ENCODE assay signal across 8 cellular contexts in genomic region chr3:125886006-125886405, GRCh38.
A peak's percentile ranks its signal among the peaks of the same experiment; 100 is the strongest.
DNase-seq lines count a peak whose midpoint lies in the region; TF ChIP-seq lines count a peak whose summit lies in the region.
"Not testable (repeated sequence)": the region's sequence is repeated elsewhere in the genome, so short reads cannot be mapped to it uniquely, and the experiment has no call there.

No MANE protein-coding gene starts in this region.

- not testable (repeated sequence) for H3K27me3 ChIP-seq in osteoblast (ENCODE audit: insufficient read depth, low read length); tibial artery

- H3K4me3 ChIP-seq in osteoblast (ENCODE audit: insufficient read depth, low read length); tibial artery: not testable (repeated sequence)

- not testable (repeated sequence) for H3K79me2 ChIP-seq in osteoblast (ENCODE audit: insufficient read depth, low read length)

- not testable (repeated sequence) for H3K4me1 ChIP-seq in osteoblast (ENCODE audit: insufficient read depth, low read length)
- H3K4me1 ChIP-seq in tibial artery, result peaks cover 0 to 11% (median 5%) of the 10 kb centered on the region in 4 donors

- H3K4me2 ChIP-seq in osteoblast (ENCODE audit: insufficient read depth, low read length), result not testable (repeated sequence)

- H3K27ac ChIP-seq in osteoblast (ENCODE audit: low read depth, low read length), result not testable (repeated sequence)
- H3K27ac ChIP-seq in tibial artery, result peak overlapping the region in 1 of 2 donors; percentile 25

- DNase-seq in DMS 273 (lab: John Stamatoyannopoulos, UW; ENCODE audit: unreplicated experiment) (peak; percentile 97), LoVo (ENCODE audit: low spot score) (peak; percentile 38), NCI-H2171 treated with DMSO at 0.1 percent for 48 hours (lab: John Stamatoyannopoulos, UW) (peak; percentile 96), SHP77 treated with DMSO at 0.1 percent for 48 hours (lab: John Stamatoyannopoulos, UW) (peak; percentile 84), epidermal melanocyte (ENCODE audit: insufficient read length, low spot score) (peak; percentile 10), hippocampal formation (lab: John Stamatoyannopoulos, UW) (peak; percentile 13 to 44), osteoblast (ENCODE audit: insufficient read length, low spot score, missing footprints) (peak; percentile 32), tibial artery (peak; percentile 51 to 80)

- H2AFZ ChIP-seq in osteoblast (ENCODE audit: low read length), result not testable (repeated sequence)

- H4K20me1 ChIP-seq in osteoblast (ENCODE audit: insufficient read depth, low read length), result not testable (repeated sequence)

- intact Hi-C loops in tibial artery (cut with DNase I; ENCODE audit: low total_unique reads), result not testable (repeated sequence)

- not testable (repeated sequence) for H3K36me3 ChIP-seq in osteoblast (ENCODE audit: insufficient read depth, low read length)
- H3K36me3 ChIP-seq in tibial artery, result peaks cover 0 to 17% (median 6%) of the 10 kb centered on the region in 3 donors

- H3K9me3 ChIP-seq in osteoblast (ENCODE audit: low read depth, low read length), result not testable (repeated sequence)
- H3K9me3 ChIP-seq in tibial artery, result peaks cover 0 to 11% (median 0%) of the 10 kb centered on the region in 3 donors

- not testable (repeated sequence) for TF ChIP-seq CTCF in osteoblast (IDR thresholded peaks at IDR 0.05; ENCODE audit: extremely low read depth, low read depth, low read length); tibial artery (IDR thresholded peaks at IDR 0.05)

Comparison
In these comparisons a context has a peak if more than half of its experiments do, and no peak if none do; other contexts are left out.
1. DNase-seq: peak in every context shown above with its lines; median percentile 97 in DMS 273; 96 in NCI-H2171 treated with DMSO at 0.1 percent for 48 hours; 84 in SHP77 treated with DMSO at 0.1 percent for 48 hours; 66 in tibial artery; 38 in LoVo; 32 in osteoblast; 28 in hippocampal formation; 10 in epidermal melanocyte.